Comparison of ENCODE assay signal across 8 cellular contexts in genomic region chr6:35599761-35600658, GRCh38.
A peak's percentile ranks its signal among the peaks of the same experiment; 100 is the strongest.
DNase-seq lines count a peak whose midpoint lies in the region; ATAC-seq, FAIRE-seq and TF ChIP-seq lines count a peak whose summit lies in the region.

No MANE protein-coding gene starts in this region.

- intact Hi-C loops in K562 (cut with micrococcal nuclease) (no loop called here), thyroid gland (cut with DNase I) (no loop called here)

- H3K27ac ChIP-seq in K562 (ENCODE audit: extremely low read depth, low read depth, low read length): no peak overlapping the region
- peak overlapping the region; percentile 97 to 99 (median 97) for H3K27ac ChIP-seq in thyroid gland

- ATAC-seq in activated CD8-positive, alpha-beta memory T cell treated with anti-CD3 and anti-CD28 coated beads, Interleukin-2, amount 10 ng/mL, durations not matched to agents 7 days and 5 days: no peak
- no peak for ATAC-seq in K562
- no peak for ATAC-seq in GM21528 (IDR thresholded peaks at IDR 0.05; ENCODE audit: low FRiP score, unreplicated experiment)

- H3K9me1 ChIP-seq in K562 (ENCODE audit: control insufficient read depth, insufficient read depth, low read length): no peaks in the 10 kb centered on the region

- TF ChIP-seq EP300 in K562 (IDR thresholded peaks at IDR 0.05; ENCODE audit: low read length): no peak

- H3K27me3 Mint-ChIP-seq in activated CD8-positive, alpha-beta memory T cell treated with anti-CD3 and anti-CD28 coated beads, Interleukin-2, amount 10 ng/mL, durations not matched to agents 7 days and 5 days: no peaks in the 10 kb centered on the region
- H3K27me3 Mint-ChIP-seq in mesothelial cell of epicardium (ENCODE audit: low read depth): no peaks in the 10 kb centered on the region

- FAIRE-seq in K562 (lab: Jason Lieb, UNC): no peak

- H3K9me3 ChIP-seq in K562 (replicated peaks; ENCODE audit: control insufficient read depth, insufficient read depth, low read depth, low read length): no peaks in the 10 kb centered on the region
- H3K9me3 ChIP-seq in thyroid gland: no peaks in the 10 kb centered on the region

- peak overlapping the region; percentile 80 for H3K27ac Mint-ChIP-seq in activated CD8-positive, alpha-beta memory T cell treated with anti-CD3 and anti-CD28 coated beads, Interleukin-2, amount 10 ng/mL, durations not matched to agents 7 days and 5 days
- H3K27ac Mint-ChIP-seq in mesothelial cell of epicardium: peak overlapping the region; percentile 81

- BruUV-seq in K562 (replicated peaks; lab: Mats Ljungman, UMichigan): no TSS peak

- no peaks in the 10 kb centered on the region for H4K20me1 ChIP-seq in K562 (replicated peaks; ENCODE audit: control insufficient read depth, insufficient read depth, low read length)

- H3K36me3 ChIP-seq in K562 (ENCODE audit: control insufficient read depth, insufficient read depth, low read length) (peaks cover 33% of the 10 kb centered on the region), thyroid gland (peaks cover 14 to 18% of the 10 kb centered on the region in 2 donors)

- H3K4me3 ChIP-seq in K562 (no peak overlapping the region), thyroid gland (replicated peaks in 1 of 3) (no peak overlapping the region)

- CTCF ChIA-PET in activated CD8-positive, alpha-beta memory T cell treated with anti-CD3 and anti-CD28 coated beads, Interleukin-2, amount 10 ng/mL, durations not matched to agents 7 days and 5 days (lab: Charles Lee): interaction anchor here (0.6 to 4.2 kb wide), 8 partner anchors 9 to 136 kb away, joined by 3 to 46 read pairs (median 12); partner anchors contain the start of gene ARMC12
- CTCF ChIA-PET in K562 (lab: Yijun Ruan, JAX; ENCODE audit: low intra/inter-chr PET ratio): interaction anchor here (0.6 kb wide), 1 partner anchor 29 kb away, joined by 4 read pairs; no protein-coding TSS in a partner anchor

- no peaks in the 10 kb centered on the region; the same call in 2 of the 3 replicates for H3K79me2 ChIP-seq in K562 (ENCODE audit: control insufficient read depth, insufficient read depth, low read length)

- no peaks in the 10 kb centered on the region for H3K9me3 Mint-ChIP-seq in activated CD8-positive, alpha-beta memory T cell treated with anti-CD3 and anti-CD28 coated beads, Interleukin-2, amount 10 ng/mL, durations not matched to agents 7 days and 5 days (ENCODE audit: low read depth)
- no peaks in the 10 kb centered on the region for H3K9me3 Mint-ChIP-seq in mesothelial cell of epicardium

- TF ChIP-seq POLR2A in K562 (conservative IDR thresholded peaks at IDR 0.05) (no peak), thyroid gland (IDR thresholded peaks at IDR 0.05) (no peak)

- TF ChIP-seq RAD21 in K562 (CRISPR knock-in tag; conservative IDR thresholded peaks at IDR 0.05 in 1 of 2, IDR thresholded peaks at IDR 0.05 in 1 of 2): no peak

- in situ Hi-C loops in K562 (cut with MboI): no loop called here

- H3K27me3 ChIP-seq in K562 (ENCODE audit: control insufficient read depth in 2 of 2, insufficient read depth in 2 of 2, low read length in 2 of 2): no peaks in the 10 kb centered on the region
- H3K27me3 ChIP-seq in thyroid gland: no peaks in the 10 kb centered on the region

- TF ChIP-seq CTCF in K562 (IDR thresholded peaks at IDR 0.05 in 2 of 3, conservative IDR thresholded peaks at IDR 0.05 in 1 of 3; ENCODE audit: insufficient read depth in 2 of 3, low read depth in 1 of 3, low read length in 3 of 3) (no peak), mesothelial cell of epicardium (IDR thresholded peaks at IDR 0.05; ENCODE audit: unreplicated experiment) (no peak), thyroid gland (IDR thresholded peaks at IDR 0.05) (no peak)

- H2AFZ ChIP-seq in K562 (ENCODE audit: low read depth, low read length): no peak overlapping the region

- no peak overlapping the region for H3K4me3 Mint-ChIP-seq in activated CD8-positive, alpha-beta memory T cell treated with anti-CD3 and anti-CD28 coated beads, Interleukin-2, amount 10 ng/mL, durations not matched to agents 7 days and 5 days
- no peak overlapping the region for H3K4me3 Mint-ChIP-seq in mesothelial cell of epicardium

- H3K9ac ChIP-seq in K562 (ENCODE audit: insufficient read depth in 1 of 2, low read depth in 2 of 2, low read length in 2 of 2): no peak overlapping the region

- H3K4me1 Mint-ChIP-seq in activated CD8-positive, alpha-beta memory T cell treated with anti-CD3 and anti-CD28 coated beads, Interleukin-2, amount 10 ng/mL, durations not matched to agents 7 days and 5 days: peaks cover 46% of the 10 kb centered on the region
- H3K4me1 Mint-ChIP-seq in mesothelial cell of epicardium: peaks cover 55% of the 10 kb centered on the region

- H3K36me3 Mint-ChIP-seq in activated CD8-positive, alpha-beta memory T cell treated with anti-CD3 and anti-CD28 coated beads, Interleukin-2, amount 10 ng/mL, durations not matched to agents 7 days and 5 days: peaks cover 23% of the 10 kb centered on the region
- no peaks in the 10 kb centered on the region for H3K36me3 Mint-ChIP-seq in mesothelial cell of epicardium

- WGBS in K562 (ENCODE audit: insufficient coverage, low coverage, missing lambda C conversion rate): 81% methylated on average over 8 of the region's 8 CpGs
- WGBS in thyroid gland, 2 donors: 81 to 90% methylated on average over 8 of the region's 8 CpGs

- no peak overlapping the region for H3K4me2 ChIP-seq in K562 (ENCODE audit: insufficient read depth, low read length)

- POLR2A ChIA-PET in K562 (lab: Yijun Ruan, JAX): interaction anchor here (0.8 to 1.7 kb wide), 5 partner anchors 9 to 270 kb away, joined by 3 to 6 read pairs (median 3); partner anchors contain the start of gene ARMC12

- no peak for DNase-seq in activated CD8-positive, alpha-beta memory T cell treated with anti-CD3 and anti-CD28 coated beads, Interleukin-2, amount 10 ng/mL, durations not matched to agents 7 days and 5 days
- DNase-seq in activated CD8-positive, alpha-beta memory T cell treated with anti-CD3 and anti-CD28 coated beads, Interleukin-2, amount 50 U/mL, for 48 hours: no peak
- no peak for DNase-seq in K562 (ENCODE audit: extremely low read depth in 1 of 4, low spot score in 3 of 4)
- no peak for DNase-seq in mesothelial cell of epicardium (ENCODE audit: low spot score in 2 of 2, unreplicated experiment in 2 of 2)
- no peak for DNase-seq in thyroid gland
- DNase-seq in DMS114 treated with DMSO at 0.1 percent for 48 hours (lab: John Stamatoyannopoulos, UW; ENCODE audit: unreplicated experiment): no peak
- DNase-seq in C1 segment of cervical spinal cord (lab: John Stamatoyannopoulos, UW): no peak

- no peaks in the 10 kb centered on the region for H3K4me1 ChIP-seq in K562 (replicated peaks in 1 of 2; ENCODE audit: control insufficient read depth in 2 of 2, insufficient read depth in 2 of 2, low read length in 2 of 2)
- peaks cover 83 to 92% of the 10 kb centered on the region in 2 donors for H3K4me1 ChIP-seq in thyroid gland

TF ChIP-seq in K562, 482 proteins besides CTCF, POLR2A, EP300 and RAD21:
- 0 out of 2 replicates have a peak, but pooled peaks have one; percentile 11 for TF ChIP-seq C11orf30 (IDR thresholded peaks at IDR 0.05; ENCODE audit: low read depth)
- peak; percentile 57 for TF ChIP-seq ZNF316 (IDR thresholded peaks at IDR 0.05)
- TF ChIP-seq KLF6 (CRISPR knock-in tag; IDR thresholded peaks at IDR 0.05; ENCODE audit: borderline replicate concordance): no peak
- TF ChIP-seq HMGXB4 (CRISPR knock-in tag; IDR thresholded peaks at IDR 0.05): no peak
- no peak for TF ChIP-seq KAT8 (IDR thresholded peaks at IDR 0.05; ENCODE audit: low read depth)
- no peak for TF ChIP-seq ZNF124 (CRISPR knock-in tag; IDR thresholded peaks at IDR 0.05)
- no peak for TF ChIP-seq BCL6 (CRISPR knock-in tag; IDR thresholded peaks at IDR 0.05)
- TF ChIP-seq SIRT6 (IDR thresholded peaks at IDR 0.05; ENCODE audit: low read depth, low read length): no peak
